10 cellular contexts compared by ENCODE assay signal in the genomic region with DNA sequence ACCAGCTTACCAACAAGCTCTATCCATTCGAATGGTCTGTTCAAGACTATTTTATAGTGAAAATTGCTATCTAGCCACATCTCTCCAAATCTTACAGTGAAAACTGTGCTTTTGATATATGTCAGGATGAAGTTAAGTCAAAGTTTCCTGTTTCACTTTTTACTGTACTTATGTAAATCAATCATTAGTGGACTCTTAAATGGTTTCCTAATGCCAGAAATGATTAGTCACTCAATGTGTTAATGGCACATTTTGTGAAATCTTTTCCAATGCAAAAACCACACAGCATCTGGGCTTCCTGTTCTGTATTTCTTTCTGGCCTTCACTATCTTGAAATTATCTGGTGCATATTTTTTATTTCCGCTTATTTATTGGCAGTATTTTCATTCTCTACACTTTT.
DNase-seq lines count a peak whose midpoint lies in the region; ATAC-seq, FAIRE-seq and TF ChIP-seq lines count a peak whose summit lies in the region.
"Had no signal": no experiment of that assay in that cellular context is flagged by ENCODE, and none has a peak within 500 bp of the region (broad histone marks: within the 10 kb centered on the region; RNA-seq: fewer than 3 reads in every experiment).

No MANE protein-coding gene starts in this region.

- H3K27me3 Mint-ChIP-seq in activated naive CD8-positive, alpha-beta T cell treated with anti-CD3 and anti-CD28 coated beads for 36 hours = peaks cover 51% of the 10 kb centered on the region
- H3K27me3 Mint-ChIP-seq in natural killer cell treated with Interleukin-12 subunit alpha and Interleukin-12 subunit beta and Interleukin-15 and Interleukin-18, amount 100 ng/mL, for 72 hours = peaks cover 15% of the 10 kb centered on the region in 2 donors

- peak; percentile 72 to 83 for ATAC-seq in natural killer cell treated with Interleukin-12 subunit alpha and Interleukin-12 subunit beta and Interleukin-15 and Interleukin-18, amount 100 ng/mL, for 72 hours

- no peaks in the 10 kb centered on the region for H3K36me3 Mint-ChIP-seq in activated naive CD8-positive, alpha-beta T cell treated with anti-CD3 and anti-CD28 coated beads for 36 hours
- peaks cover 6% of the 10 kb centered on the region for H3K36me3 Mint-ChIP-seq in natural killer cell treated with Interleukin-12 subunit alpha and Interleukin-12 subunit beta and Interleukin-15 and Interleukin-18, amount 100 ng/mL, for 72 hours

- peak overlapping the region; percentile 47 for H3K27ac Mint-ChIP-seq in activated naive CD8-positive, alpha-beta T cell treated with anti-CD3 and anti-CD28 coated beads for 36 hours
- H3K27ac Mint-ChIP-seq in natural killer cell treated with Interleukin-12 subunit alpha and Interleukin-12 subunit beta and Interleukin-15 and Interleukin-18, amount 100 ng/mL, for 72 hours = peak overlapping the region; percentile 89 to 96

- peak overlapping the region; percentile 31 for H3K27ac ChIP-seq in HUES48 (ENCODE audit: low read depth, low read length)
- no peak overlapping the region for H3K27ac ChIP-seq in stomach
- H3K27ac ChIP-seq: suprapubic skin had no signal

- FAIRE-seq in G401.6 (lab: Jason Lieb, UNC) = peak; percentile 57

- H3K27me3 ChIP-seq in HUES48 (ENCODE audit: control insufficient read depth, insufficient read depth, low read length) = no peaks in the 10 kb centered on the region
- no peaks in the 10 kb centered on the region for H3K27me3 ChIP-seq in stomach
- H3K27me3 ChIP-seq: suprapubic skin had no signal

- TF ChIP-seq CTCF in stomach (IDR thresholded peaks at IDR 0.05) = no peak

- no peak for DNase-seq in activated naive CD8-positive, alpha-beta T cell treated with anti-CD3 and anti-CD28 coated beads for 36 hours
- no peak for DNase-seq in natural killer cell treated with Interleukin-12 subunit alpha and Interleukin-12 subunit beta and Interleukin-15 and Interleukin-18, amount 100 ng/mL, for 72 hours (ENCODE audit: low spot score)
- no peak for DNase-seq in hepatic stellate cell (ENCODE audit: low spot score)
- DNase-seq in stomach = no peak
- DNase-seq in COR-L47 (lab: John Stamatoyannopoulos, UW) = no peak
- no peak for DNase-seq in stimulated activated CD4-positive, alpha-beta T cell treated with anti-CD3 and anti-CD28 coated beads, Interleukin-15, amount 100 ng/mL, for 24 hours
- DNase-seq: MM.1S had no signal

- H3K4me3 ChIP-seq in HUES48 (ENCODE audit: low read depth, low read length) = no peak overlapping the region
- H3K4me3 ChIP-seq in stomach = no peak overlapping the region
- H3K4me3 ChIP-seq: suprapubic skin had no signal

- H3K4me1 Mint-ChIP-seq in activated naive CD8-positive, alpha-beta T cell treated with anti-CD3 and anti-CD28 coated beads for 36 hours = peaks cover 25% of the 10 kb centered on the region
- peaks cover 33 to 34% of the 10 kb centered on the region in 2 donors for H3K4me1 Mint-ChIP-seq in natural killer cell treated with Interleukin-12 subunit alpha and Interleukin-12 subunit beta and Interleukin-15 and Interleukin-18, amount 100 ng/mL, for 72 hours (ENCODE audit: low read depth in 2 of 2)

- H3K36me3 ChIP-seq in HUES48 (ENCODE audit: control insufficient read depth, insufficient read depth, low read length) = no peaks in the 10 kb centered on the region
- H3K36me3 ChIP-seq in stomach = no peaks in the 10 kb centered on the region
- H3K36me3 ChIP-seq: suprapubic skin had no signal

- 52 to 71% (median 61%) methylated on average over 2 of the region's 2 CpGs for WGBS in stomach, 5 donors

- no peak for TF ChIP-seq POLR2A in stomach (IDR thresholded peaks at IDR 0.05)

- TF ChIP-seq EP300 in stomach (IDR thresholded peaks at IDR 0.05) = no peak

- H3K9me3 ChIP-seq in HUES48 (ENCODE audit: control insufficient read depth, insufficient read depth, low read length) = no peaks in the 10 kb centered on the region
- H3K9me3 ChIP-seq in stomach = no peaks in the 10 kb centered on the region
- H3K9me3 ChIP-seq: suprapubic skin had no signal

- H3K9ac ChIP-seq in HUES48 (ENCODE audit: low read depth, low read length) = no peak overlapping the region

- peaks cover 2% of the 10 kb centered on the region for H3K9me3 Mint-ChIP-seq in activated naive CD8-positive, alpha-beta T cell treated with anti-CD3 and anti-CD28 coated beads for 36 hours
- peaks cover under 1% of the 10 kb centered on the region for H3K9me3 Mint-ChIP-seq in natural killer cell treated with Interleukin-12 subunit alpha and Interleukin-12 subunit beta and Interleukin-15 and Interleukin-18, amount 100 ng/mL, for 72 hours

- H3K4me1 ChIP-seq in HUES48 (ENCODE audit: control insufficient read depth, insufficient read depth, low read length) = peaks cover 46% of the 10 kb centered on the region
- H3K4me1 ChIP-seq in stomach = peaks cover 0 to 45% (median 28%) of the 10 kb centered on the region in 4 donors

- H3K4me3 Mint-ChIP-seq in activated naive CD8-positive, alpha-beta T cell treated with anti-CD3 and anti-CD28 coated beads for 36 hours = no peak overlapping the region
- peak overlapping the region; percentile 90 for H3K4me3 Mint-ChIP-seq in natural killer cell treated with Interleukin-12 subunit alpha and Interleukin-12 subunit beta and Interleukin-15 and Interleukin-18, amount 100 ng/mL, for 72 hours

- intact Hi-C loops in stomach (cut with DNase I; ENCODE audit: low total_unique reads) = no loop called here
